Comparison of ENCODE assay signal across 28 cellular contexts in genomic region chr4:152508386-152508785, GRCh38.
"Had no signal": no experiment of that assay in that cellular context is flagged by ENCODE, and none has a peak within 500 bp of the region (broad histone marks: within the 10 kb centered on the region; RNA-seq: fewer than 3 reads in every experiment).

No MANE protein-coding gene starts in this region.

- H3K27me3 ChIP-seq: adrenal gland, colonic mucosa, dorsolateral prefrontal cortex, esophagus squamous epithelium, heart right ventricle, left lung, neural progenitor cell, vagina had no signal

- H3K4me1 ChIP-seq: adrenal gland, colonic mucosa, neural progenitor cell had no signal

- H2AFZ ChIP-seq: neural progenitor cell had no signal

- FAIRE-seq: astrocyte, endothelial cell of umbilical vein, kidney had no signal

- H3K4me3 ChIP-seq: adrenal gland, colonic mucosa, dorsolateral prefrontal cortex, esophagus squamous epithelium, heart right ventricle, left lung, lung, neural progenitor cell, thoracic aorta, vagina had no signal

- H3K27me3 Mint-ChIP-seq: activated naive CD8-positive, alpha-beta T cell; effector memory CD8-positive, alpha-beta T cell; naive thymus-derived CD8-positive, alpha-beta T cell; type B pancreatic cell had no signal

- DNase-seq: activated CD8-positive, alpha-beta memory T cell treated with anti-CD3 and anti-CD28 coated beads for 24 hours; activated CD8-positive, alpha-beta memory T cell treated with anti-CD3 and anti-CD28 coated beads, Interleukin-2, amount 50 U/mL, for 48 hours; activated naive CD4-positive, alpha-beta T cell; activated T-cell treated with anti-CD3 and anti-CD28 coated beads, Interleukin-2, amount 50 U/mL, for 4 hours; adrenal gland; colonic mucosa; dorsolateral prefrontal cortex; effector memory CD8-positive, alpha-beta T cell; esophagus squamous epithelium; heart right ventricle; kidney; left lung; naive thymus-derived CD8-positive, alpha-beta T cell; retina; stimulated activated CD4-positive, alpha-beta T cell treated with anti-CD3 and anti-CD28 coated beads, Interleukin-4, amount 100 ng/mL, for 1 hour; stimulated activated naive CD4-positive, alpha-beta T cell treated with Interleukin-2 at 50 U/mL for 16 hours; T1000 had no signal

- ATAC-seq: activated T-cell treated with anti-CD3 and anti-CD28 coated beads, Interleukin-2, amount 50 U/mL, for 4 hours; effector memory CD8-positive, alpha-beta T cell; heart right ventricle; left lung; naive thymus-derived CD8-positive, alpha-beta T cell; WTC11 had no signal

- H3K27ac ChIP-seq: adrenal gland, colonic mucosa, dorsolateral prefrontal cortex, esophagus squamous epithelium, heart right ventricle, left lung, neural progenitor cell, thoracic aorta, vagina had no signal

- H3K9me3 ChIP-seq: adrenal gland, colonic mucosa, esophagus squamous epithelium, heart right ventricle, left lung, thoracic aorta, vagina had no signal

- H3K36me3 ChIP-seq: adrenal gland, colonic mucosa, esophagus squamous epithelium, neural progenitor cell, thoracic aorta, vagina had no signal

- H3K4me2 ChIP-seq: neural progenitor cell had no signal

- H3K9ac ChIP-seq: neural progenitor cell had no signal

- H3K4me1 Mint-ChIP-seq: neural progenitor cell had no signal

- H3K9me3 Mint-ChIP-seq: activated T-cell treated with anti-CD3 and anti-CD28 coated beads, Interleukin-2, amount 50 U/mL, for 4 hours; activated T-helper 2 cell treated with anti-CD3 and anti-CD28 coated beads, Interferon-gamma antibody, Interleukin-2, Interleukin-4, amounts not matched to agents 10 μg/mL and 5 μg/mL and 100 μg/mL, durations not matched to agents 14 hours and 24 hours and 36 hours; effector memory CD8-positive, alpha-beta T cell; mesothelial cell of epicardium; naive thymus-derived CD8-positive, alpha-beta T cell; neural progenitor cell; type B pancreatic cell; WTC11 had no signal

- H3K36me3 Mint-ChIP-seq: mesothelial cell of epicardium, WTC11 had no signal

- H3K4me3 Mint-ChIP-seq: activated naive CD8-positive, alpha-beta T cell; activated T-cell treated with anti-CD3 and anti-CD28 coated beads, Interleukin-2, amount 50 U/mL, for 4 hours; effector memory CD8-positive, alpha-beta T cell; mesothelial cell of epicardium; naive thymus-derived CD8-positive, alpha-beta T cell; neural progenitor cell; type B pancreatic cell; WTC11 had no signal

- H3K27ac Mint-ChIP-seq: activated naive CD8-positive, alpha-beta T cell; activated T-helper 2 cell treated with anti-CD3 and anti-CD28 coated beads, Interferon-gamma antibody, Interleukin-2, Interleukin-4, amounts not matched to agents 10 μg/mL and 5 μg/mL and 100 μg/mL, durations not matched to agents 14 hours and 24 hours and 36 hours; effector memory CD8-positive, alpha-beta T cell; mesothelial cell of epicardium; neural progenitor cell had no signal
